In the genomic region with DNA sequence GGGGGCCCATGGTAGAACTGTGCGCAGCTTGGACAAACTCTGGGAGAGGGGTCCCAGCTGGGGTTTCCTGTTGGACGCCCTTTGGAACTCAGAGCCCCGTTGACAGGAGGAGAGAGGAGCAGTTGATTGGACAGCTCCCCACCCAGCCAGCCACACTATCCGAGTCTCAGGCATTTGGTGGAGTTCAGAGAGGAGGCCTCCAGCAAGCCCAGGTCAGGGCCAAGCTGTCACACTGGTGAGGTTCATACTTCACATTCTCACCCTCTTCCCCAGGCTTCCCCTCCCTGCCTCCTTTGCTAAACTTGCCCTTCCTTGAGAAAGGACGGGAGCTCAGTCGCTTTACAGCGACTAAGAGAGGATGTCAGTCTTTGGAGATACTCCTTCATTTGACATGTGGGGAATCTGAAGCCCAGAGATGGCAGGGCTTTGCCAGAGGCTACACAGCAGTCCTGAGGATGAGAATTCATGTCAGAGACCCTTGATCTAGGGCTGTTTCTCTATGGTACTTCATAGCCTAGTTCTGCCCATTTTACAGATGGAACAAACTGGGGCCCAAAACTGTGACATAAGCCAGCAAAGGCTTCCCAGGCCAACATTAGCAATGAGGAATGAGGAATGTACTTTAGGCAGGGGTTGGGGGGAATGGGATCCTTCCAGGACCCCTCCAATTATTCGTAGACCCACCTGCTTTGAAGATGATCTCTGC, we compare ENCODE assay signal across 21 cellular contexts.
A peak's percentile ranks its signal among the peaks of the same experiment; 100 is the strongest.
DNase-seq lines count a peak whose midpoint lies in the region; ATAC-seq and TF ChIP-seq lines count a peak whose summit lies in the region.
"Had no signal": no experiment of that assay in that cellular context is flagged by ENCODE, and none has a peak within 500 bp of the region (broad histone marks: within the 10 kb centered on the region; RNA-seq: fewer than 3 reads in every experiment).

No MANE protein-coding gene starts in this region.

- no peak for TF ChIP-seq POLR2A in uterus (IDR thresholded peaks at IDR 0.05)

- no peak for ATAC-seq in right cardiac atrium
- ATAC-seq: HCT116, left lung, PC-3 had no signal

- TF ChIP-seq CTCF in brain (conservative IDR thresholded peaks at IDR 0.05) (no peak), neural crest cell (conservative IDR thresholded peaks at IDR 0.05) (no peak), uterus (IDR thresholded peaks at IDR 0.05) (no peak)

- intact Hi-C loops in right cardiac atrium (cut with DNase I) (loop anchor here in 1 of 4 donors (10.0 kb wide), 1 partner anchor 69 kb away; no protein-coding TSS in a partner anchor), cardiac septum (cut with DNase I) (no loop called here), uterus (cut with DNase I; ENCODE audit: low total_unique reads) (no loop called here)

- H3K27me3 Mint-ChIP-seq in brain: peaks cover 26% of the 10 kb centered on the region
- H3K27me3 Mint-ChIP-seq in neural crest cell (ENCODE audit: low read depth): peaks cover 25% of the 10 kb centered on the region

- no peaks in the 10 kb centered on the region for H3K9me3 Mint-ChIP-seq in brain
- no peaks in the 10 kb centered on the region for H3K9me3 Mint-ChIP-seq in neural crest cell
- H3K9me3 Mint-ChIP-seq: activated T-helper 1 cell treated with anti-CD3 and anti-CD28 coated beads, Interleukin-12 subunit alpha, Interleukin-12 subunit beta, Interleukin-2, Interleukin-4 antibody, amounts not matched to agents 30 ng/mL and 10 ng/mL and 1 ng/mL, durations not matched to agents 14 hours and 24 hours and 36 hours; CD4-positive, alpha-beta memory T cell had no signal

- H3K9me3 ChIP-seq in right cardiac atrium (ENCODE audit: control insufficient read depth, low read length) (no peaks in the 10 kb centered on the region), uterus (no peaks in the 10 kb centered on the region)
- H3K9me3 ChIP-seq: left lung, SJSA1 had no signal

- no peaks in the 10 kb centered on the region for H3K27me3 ChIP-seq in right cardiac atrium (ENCODE audit: control insufficient read depth, insufficient read depth)
- no peaks in the 10 kb centered on the region for H3K27me3 ChIP-seq in uterus
- H3K27me3 ChIP-seq: left lung, SJSA1 had no signal

- H3K36me3 Mint-ChIP-seq in brain (no peaks in the 10 kb centered on the region), neural crest cell (ENCODE audit: low read depth) (no peaks in the 10 kb centered on the region)
- H3K36me3 Mint-ChIP-seq: CD4-positive, alpha-beta memory T cell had no signal

- 74% methylated on average over 8 of the region's 8 CpGs for WGBS in right cardiac atrium

- CTCF ChIA-PET in HEK293T (lab: Yijun Ruan, JAX): interaction anchor here (0.6 to 0.9 kb wide), 2 partner anchors 43 to 59 kb away, joined by 4 to 5 read pairs; no protein-coding TSS in a partner anchor

- H3K27ac Mint-ChIP-seq in brain (peak overlapping the region in 2 of 5 experiments; percentile 49 to 83), neural crest cell (ENCODE audit: unreplicated experiment) (no peak overlapping the region)
- H3K27ac Mint-ChIP-seq: activated T-helper 1 cell treated with anti-CD3 and anti-CD28 coated beads, Interleukin-12 subunit alpha, Interleukin-12 subunit beta, Interleukin-2, Interleukin-4 antibody, amounts not matched to agents 30 ng/mL and 10 ng/mL and 1 ng/mL, durations not matched to agents 14 hours and 24 hours and 36 hours; CD4-positive, alpha-beta memory T cell had no signal

- H3K4me1 Mint-ChIP-seq in brain: peaks cover 36% of the 10 kb centered on the region
- peaks cover 6% of the 10 kb centered on the region for H3K4me1 Mint-ChIP-seq in neural crest cell

- peak overlapping the region in 4 of 5 experiments; percentile 6 to 78 (median 30) for H3K4me3 Mint-ChIP-seq in brain
- H3K4me3 Mint-ChIP-seq in neural crest cell: peak overlapping the region; percentile 73
- H3K4me3 Mint-ChIP-seq: activated T-helper 1 cell treated with anti-CD3 and anti-CD28 coated beads, Interleukin-12 subunit alpha, Interleukin-12 subunit beta, Interleukin-2, Interleukin-4 antibody, amounts not matched to agents 30 ng/mL and 10 ng/mL and 1 ng/mL, durations not matched to agents 14 hours and 24 hours and 36 hours had no signal

- POLR2A ChIA-PET in HEK293T (lab: Yijun Ruan, JAX): interaction anchor here (1.5 to 3.3 kb wide), 3 partner anchors 8 to 18 kb away, joined by 3 to 23 read pairs (median 7); no protein-coding TSS in a partner anchor

- H3K4me1 ChIP-seq in right cardiac atrium (ENCODE audit: control insufficient read depth, insufficient read depth, low read length): peaks cover 15% of the 10 kb centered on the region
- H3K4me1 ChIP-seq in uterus: peaks cover 0 to 4% of the 10 kb centered on the region in 2 donors

- no peak overlapping the region for H3K4me3 ChIP-seq in right cardiac atrium (ENCODE audit: low read length)
- H3K4me3 ChIP-seq in uterus: no peak overlapping the region
- H3K4me3 ChIP-seq: left lung had no signal

- no peak for DNase-seq in right cardiac atrium
- DNase-seq in cardiac septum (ENCODE audit: low spot score): no peak
- DNase-seq in neural crest cell (ENCODE audit: low read depth, low spot score): no peak
- no peak for DNase-seq in uterus
- DNase-seq in DMS 273 treated with DMSO at 0.1 percent for 48 hours (lab: John Stamatoyannopoulos, UW): no peak
- DNase-seq in activated gamma-delta T cell treated with Interleukin-2 at 50 U/mL for 16 hours: no peak
- no peak for DNase-seq in HEK293T (ENCODE audit: extremely low spot score)
- DNase-seq: activated CD4-positive, CD25-positive, alpha-beta regulatory T cell treated with anti-CD3 and anti-CD28 coated beads, Interleukin-2, amount 50 U/mL, for 72 hours; amniotic stem cell; CD4-positive, alpha-beta memory T cell; effector CD4-positive, alpha-beta T cell; NCI-H1436 treated with DMSO at 0.1 percent for 48 hours; NCI-H2171 treated with DMSO at 0.1 percent for 48 hours; NCI-H69; PC-3; stimulated activated CD4-positive, alpha-beta T cell treated with anti-CD3 and anti-CD28 coated beads, Interleukin-4, amount 100 ng/mL, for 4 hours had no signal

- H3K27ac ChIP-seq in right cardiac atrium (ENCODE audit: low read length): peak overlapping the region; percentile 9
- H3K27ac ChIP-seq in uterus: peak overlapping the region; percentile 93 to 96

- no peaks in the 10 kb centered on the region for H3K36me3 ChIP-seq in uterus
- H3K36me3 ChIP-seq: left lung had no signal

TF ChIP-seq in HEK293T, 16 proteins besides CTCF, POLR2A, EP300 and RAD21:
- TF ChIP-seq TARDBP (IDR thresholded peaks at IDR 0.05): no peak
- no peak for TF ChIP-seq ZNF384 (IDR thresholded peaks at IDR 0.05)
- TF ChIP-seq HDGF (IDR thresholded peaks at IDR 0.05; ENCODE audit: borderline replicate concordance): no peak
- no peak for TF ChIP-seq NFRKB (IDR thresholded peaks at IDR 0.05)
